ENCODE assay signal across 9 cellular contexts in the genomic region with DNA sequence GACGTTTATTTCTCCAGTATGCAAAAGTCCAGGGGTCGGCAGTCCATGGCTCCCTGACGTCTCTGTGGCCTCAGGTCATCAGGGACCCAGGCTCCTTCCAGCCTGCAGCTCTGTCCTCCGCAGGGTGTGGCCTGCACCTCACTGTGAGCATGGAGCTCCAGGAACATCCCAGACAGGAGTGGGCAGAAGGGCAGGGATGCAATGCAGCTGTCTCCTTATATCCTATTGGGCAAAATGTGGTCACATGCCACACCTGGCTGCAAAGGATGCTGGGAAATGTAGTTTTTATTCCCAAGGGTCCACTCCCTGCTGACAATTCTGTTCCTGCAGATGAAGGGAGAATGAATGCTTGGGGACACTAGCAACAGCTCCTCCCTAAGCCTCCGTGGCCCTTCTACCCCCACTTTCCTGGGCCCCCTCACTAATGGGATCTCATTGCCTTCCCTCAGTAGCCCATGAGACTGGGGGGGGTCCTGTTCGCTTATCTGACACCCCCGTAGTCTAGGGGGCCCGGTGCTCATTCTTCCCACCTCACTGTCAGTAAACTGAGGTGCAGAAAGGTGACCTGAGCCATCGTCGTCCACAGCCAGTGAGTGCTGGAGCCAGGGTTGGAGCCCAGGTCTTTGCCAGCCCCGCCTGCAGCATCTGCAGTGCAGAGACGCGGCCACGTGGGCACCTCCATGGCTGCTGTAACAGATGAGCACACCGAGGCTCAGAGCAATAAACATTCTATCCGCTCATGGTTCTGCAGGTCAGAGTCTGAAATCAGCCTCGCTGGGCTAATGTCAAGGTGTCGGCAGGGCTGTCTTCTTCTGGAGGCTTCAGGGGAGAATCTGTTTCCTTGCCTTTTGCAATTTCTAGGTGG. TPM values are rescaled to one million over a fixed set of nuclear protein-coding genes. Genes with fewer than 3 reads are reported as not detected.
DNase-seq lines count a peak whose midpoint lies in the region; ATAC-seq, FAIRE-seq and TF ChIP-seq lines count a peak whose summit lies in the region.
"Had no signal": no experiment of that assay in that cellular context is flagged by ENCODE, and none has a peak within 500 bp of the region (broad histone marks: within the 10 kb centered on the region; RNA-seq: fewer than 3 reads in every experiment).

No MANE protein-coding gene starts in this region.

- peak overlapping the region; percentile 32; the same call in 1 of the 2 replicates for H3K27ac ChIP-seq in RWPE1

- H3K27ac Mint-ChIP-seq in activated T-helper 17 cell treated with anti-CD3 and anti-CD28 coated beads, Interleukin-2, amount 50 U/mL, for 72 hours: no peak overlapping the region
- H3K27ac Mint-ChIP-seq in type B pancreatic cell: no peak overlapping the region
- H3K27ac Mint-ChIP-seq: dendritic cell treated with granulocyte-macrophage colony-stimulating factor and Interleukin-4, amounts not matched to agents 40 ng/mL and 50 ng/mL, for 4 days had no signal

- FAIRE-seq in HTR-8/SVneo (lab: Jason Lieb, UNC): peak; percentile 38

- H3K4me1 Mint-ChIP-seq in activated T-helper 17 cell treated with anti-CD3 and anti-CD28 coated beads, Interleukin-2, amount 50 U/mL, for 72 hours: no peaks in the 10 kb centered on the region
- peaks cover 7% of the 10 kb centered on the region for H3K4me1 Mint-ChIP-seq in type B pancreatic cell (ENCODE audit: unreplicated experiment)

- POLR2A ChIA-PET in RWPE1 (lab: Yijun Ruan, JAX; ENCODE audit: low non-redundant PET): no interaction called here

- no peak for ATAC-seq in activated T-helper 17 cell treated with anti-CD3 and anti-CD28 coated beads, Interleukin-2, amount 50 U/mL, for 72 hours (replicated peaks)

- no peak overlapping the region for H3K4me3 Mint-ChIP-seq in activated T-helper 17 cell treated with anti-CD3 and anti-CD28 coated beads, Interleukin-2, amount 50 U/mL, for 72 hours
- H3K4me3 Mint-ChIP-seq in type B pancreatic cell: no peak overlapping the region
- H3K4me3 Mint-ChIP-seq: dendritic cell treated with granulocyte-macrophage colony-stimulating factor and Interleukin-4, amounts not matched to agents 40 ng/mL and 50 ng/mL, for 4 days had no signal

- TF ChIP-seq CTCF in RWPE1 (conservative IDR thresholded peaks at IDR 0.05; ENCODE audit: low read depth) (no peak), type B pancreatic cell (conservative IDR thresholded peaks at IDR 0.05) (no peak)

- H3K36me3 Mint-ChIP-seq in activated T-helper 17 cell treated with anti-CD3 and anti-CD28 coated beads, Interleukin-2, amount 50 U/mL, for 72 hours (ENCODE audit: low read depth): no peaks in the 10 kb centered on the region
- no peaks in the 10 kb centered on the region for H3K36me3 Mint-ChIP-seq in type B pancreatic cell

- DNase-seq in EH (ENCODE audit: low read depth): peak; percentile 71
- peak; percentile 83 for DNase-seq in HTR-8/SVneo (ENCODE audit: insufficient read length, low spot score)
- peak; percentile 63 for DNase-seq in RWPE1 (ENCODE audit: low spot score)
- DNase-seq in germinal center (ENCODE audit: low spot score): peak; percentile 54
- no peak for DNase-seq in activated CD8-positive, alpha-beta memory T cell treated with anti-CD3 and anti-CD28 coated beads, Interleukin-2, amount 50 U/mL, for 48 hours
- DNase-seq in type B pancreatic cell (ENCODE audit: extremely low spot score, unreplicated experiment): no peak
- DNase-seq in cerebellum (ENCODE audit: low spot score): no peak

- CTCF ChIA-PET in RWPE1 (lab: Yijun Ruan, JAX): no interaction called here

- H3K9me3 Mint-ChIP-seq in activated T-helper 17 cell treated with anti-CD3 and anti-CD28 coated beads, Interleukin-2, amount 50 U/mL, for 72 hours: no peaks in the 10 kb centered on the region
- no peaks in the 10 kb centered on the region for H3K9me3 Mint-ChIP-seq in type B pancreatic cell
- H3K9me3 Mint-ChIP-seq: dendritic cell treated with granulocyte-macrophage colony-stimulating factor and Interleukin-4, amounts not matched to agents 40 ng/mL and 50 ng/mL, for 4 days had no signal

- H3K27me3 Mint-ChIP-seq in activated T-helper 17 cell treated with anti-CD3 and anti-CD28 coated beads, Interleukin-2, amount 50 U/mL, for 72 hours: no peaks in the 10 kb centered on the region
- H3K27me3 Mint-ChIP-seq in type B pancreatic cell: peaks cover 3% of the 10 kb centered on the region

RNA-seq across cellular contexts. Expression of a gene that starts 5.9 kb away (rescaled TPM):
- 10 to 100 TPM; 56.3 to 92.5 TPM for total RNA-seq in activated T-helper 17 cell treated with anti-CD3 and anti-CD28 coated beads, Interleukin-2, amount 50 U/mL, for 72 hours
- 28.4 and 31.4 TPM in 2 replicates for total RNA-seq in type B pancreatic cell (ENCODE audit: low replicate concordance)
- total RNA-seq in cerebellum: 12.2 TPM

RNA-seq across cellular contexts. Expression of a gene that starts 30.6 kb away (rescaled TPM):
- 10 to 100 TPM in 1 of 2 donors, 1 to 10 TPM in 1; 8.5 to 13.0 TPM for total RNA-seq in activated T-helper 17 cell treated with anti-CD3 and anti-CD28 coated beads, Interleukin-2, amount 50 U/mL, for 72 hours
- 21.7 and 23.1 TPM in 2 replicates for total RNA-seq in type B pancreatic cell (ENCODE audit: low replicate concordance)
- total RNA-seq in cerebellum: 15.8 TPM

Comparison
In these comparisons a context has a peak if more than half of its experiments do, and no peak if none do; other contexts are left out.
1. DNase-seq: peak in EH (single experiment), HTR-8/SVneo (single experiment), RWPE1 (single experiment) and germinal center (single experiment); none in activated CD8-positive, alpha-beta memory T cell treated with anti-CD3 and anti-CD28 coated beads, Interleukin-2, amount 50 U/mL, for 48 hours (single experiment), type B pancreatic cell (single experiment) and cerebellum (single experiment).